Comparison of ENCODE assay signal across 1 cellular context in genomic region chr19:3618144-3618810, GRCh38.
A peak's percentile ranks its signal among the peaks of the same experiment; 100 is the strongest.
TF ChIP-seq lines count a peak whose summit lies in the region.

No MANE protein-coding gene starts in this region.

TF ChIP-seq in GM12878, 131 proteins besides CTCF, POLR2A, EP300 and RAD21:
- no peak for TF ChIP-seq NR2C2 (IDR thresholded peaks at IDR 0.05; ENCODE audit: borderline replicate concordance, control insufficient read depth, insufficient read length, low read depth)
- TF ChIP-seq CBX3 (IDR thresholded peaks at IDR 0.05; ENCODE audit: borderline replicate concordance, low read depth), result no peak
- TF ChIP-seq HDGF (IDR thresholded peaks at IDR 0.05), result peak; percentile 26; the same call in 1 of the 2 replicates
- no peak for TF ChIP-seq SP1 (IDR thresholded peaks at IDR 0.05; ENCODE audit: low read depth, low read length)
- peak; percentile 54; the same call in 1 of the 2 replicates for TF ChIP-seq RB1 (IDR thresholded peaks at IDR 0.05; ENCODE audit: borderline replicate concordance)
- no peak for TF ChIP-seq MXI1 (IDR thresholded peaks at IDR 0.05; ENCODE audit: low read depth, low read length)
- peak in 1 of 2 experiments; percentile 54; a peak in 3 of 4 replicates for TF ChIP-seq BHLHE40 (IDR thresholded peaks at IDR 0.05; ENCODE audit: borderline replicate concordance in 1 of 2, low read depth in 2 of 2, low read length in 1 of 2)
- no peak for TF ChIP-seq FOXK2 (IDR thresholded peaks at IDR 0.05)
- TF ChIP-seq SRF (IDR thresholded peaks at IDR 0.05; ENCODE audit: low read depth in 2 of 2, low read length in 2 of 2), result no peak
- TF ChIP-seq TARDBP (IDR thresholded peaks at IDR 0.05; ENCODE audit: borderline replicate concordance), result no peak
- peak; percentile 67; the same call in 1 of the 2 replicates for TF ChIP-seq SMARCA5 (IDR thresholded peaks at IDR 0.05)
- no peak for TF ChIP-seq SPI1 (IDR thresholded peaks at IDR 0.05; ENCODE audit: borderline replicate concordance, insufficient read depth, low read depth, low read length)
- no peak for TF ChIP-seq PRDM15 (CRISPR knock-in tag; IDR thresholded peaks at IDR 0.05)
- 0 out of 2 replicates have a peak, but pooled peaks have one; percentile 33 for TF ChIP-seq ZNF207 (IDR thresholded peaks at IDR 0.05; ENCODE audit: borderline replicate concordance)
- no peak for TF ChIP-seq STAT3 (IDR thresholded peaks at IDR 0.05; ENCODE audit: low read depth, low read length)
- TF ChIP-seq PKNOX1 (IDR thresholded peaks at IDR 0.05), result no peak
- no peak for TF ChIP-seq PML (IDR thresholded peaks at IDR 0.05; ENCODE audit: low read length)
- TF ChIP-seq IRF4 (IDR thresholded peaks at IDR 0.05; ENCODE audit: low read depth, low read length), result no peak
- no peak for TF ChIP-seq MEF2B (IDR thresholded peaks at IDR 0.05; ENCODE audit: partially characterized antibody, poor library complexity, severe bottlenecking)
- TF ChIP-seq ZNF622 (IDR thresholded peaks at IDR 0.05), result no peak
- no peak for TF ChIP-seq ATF7 (IDR thresholded peaks at IDR 0.05; ENCODE audit: low read depth)
- TF ChIP-seq GATAD2B (conservative IDR thresholded peaks at IDR 0.05; ENCODE audit: low read depth), result peak; percentile 59; the same call in 1 of the 2 replicates
- TF ChIP-seq ZNF24 (IDR thresholded peaks at IDR 0.05), result no peak
- TF ChIP-seq SMC3 (IDR thresholded peaks at IDR 0.05; ENCODE audit: borderline replicate concordance, low read length), result peak; percentile 71; the same call in 1 of the 2 replicates
- no peak for TF ChIP-seq ZBTB33 (IDR thresholded peaks at IDR 0.05)
- peak; percentile 35; the same call in 1 of the 2 replicates for TF ChIP-seq YY1 (IDR thresholded peaks at IDR 0.05; ENCODE audit: low read depth, low read length)
- no peak for TF ChIP-seq YBX1 (IDR thresholded peaks at IDR 0.05)
- TF ChIP-seq TBL1XR1 (IDR thresholded peaks at IDR 0.05; ENCODE audit: low read depth, low read length), result no peak
